Comparison of ENCODE assay signal across 23 cellular contexts in the genomic region with DNA sequence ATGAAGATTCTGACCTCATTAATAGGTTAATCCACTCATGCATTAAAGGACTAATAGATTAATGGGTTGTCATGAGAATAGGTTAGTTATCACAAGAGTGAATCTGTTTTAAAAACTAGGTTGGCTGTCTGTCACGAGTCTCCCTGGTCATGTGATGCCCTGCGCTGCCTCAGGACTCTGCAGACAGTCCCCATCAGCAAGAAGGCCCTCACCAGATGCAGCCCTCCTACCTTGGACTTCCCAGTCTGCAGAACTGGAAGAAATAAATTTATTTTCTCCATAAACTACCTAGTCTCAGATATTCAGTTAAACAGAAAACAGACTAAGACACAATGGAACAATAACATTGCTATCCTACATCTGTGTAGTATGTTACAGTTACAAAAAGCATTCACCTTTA.
"Had no signal": no experiment of that assay in that cellular context is flagged by ENCODE, and none has a peak within 500 bp of the region (broad histone marks: within the 10 kb centered on the region; RNA-seq: fewer than 3 reads in every experiment).

No MANE protein-coding gene starts in this region.

- H3K4me1 ChIP-seq: parathyroid adenoma, psoas muscle, sigmoid colon, stomach, thyroid gland, tibial nerve, upper lobe of left lung, vagina had no signal

- H3K4me2 ChIP-seq: neural progenitor cell had no signal

- H3K36me3 ChIP-seq: neural progenitor cell, ovary, right lobe of liver, sigmoid colon, stomach, thoracic aorta, thyroid gland, tibial nerve, upper lobe of left lung, vagina had no signal

- H3K9ac ChIP-seq: neural progenitor cell, parathyroid adenoma had no signal

- H3K9me3 ChIP-seq: ovary, psoas muscle, right lobe of liver, sigmoid colon, stomach, thoracic aorta, thyroid gland, tibial nerve, upper lobe of left lung, vagina had no signal

- H3K27ac ChIP-seq: neural progenitor cell, ovary, parathyroid adenoma, psoas muscle, right lobe of liver, sigmoid colon, stomach, thoracic aorta, thyroid gland, tibial nerve, upper lobe of left lung, vagina had no signal

- H3K4me3 ChIP-seq: neural progenitor cell, ovary, psoas muscle, right lobe of liver, sigmoid colon, stomach, thoracic aorta, thyroid gland, tibial nerve, upper lobe of left lung, vagina had no signal

- H3K79me2 ChIP-seq: parathyroid adenoma had no signal

- H2AFZ ChIP-seq: neural progenitor cell, parathyroid adenoma had no signal

- DNase-seq: occipital lobe; ovary; posterior cingulate gyrus; psoas muscle; right cardiac atrium; right lobe of liver; sigmoid colon; small intestine; stimulated activated CD4-positive, alpha-beta T cell treated with anti-CD3 and anti-CD28 coated beads, Interleukin-15, amount 100 ng/mL, for 24 hours; stimulated activated CD4-positive, alpha-beta T cell treated with anti-CD3 and anti-CD28 coated beads, Interleukin-2, amount 100 ng/mL, for 24 hours; stimulated activated CD4-positive, alpha-beta T cell treated with anti-CD3 and anti-CD28 coated beads, Interleukin-2, amount 100 ng/mL, for 48 hours; stimulated activated CD4-positive, alpha-beta T cell treated with anti-CD3 and anti-CD28 coated beads, Interleukin-4, amount 100 ng/mL, for 24 hours; stimulated activated naive B cell treated with anti-CD40 and anti-IgM and Interleukin-4, amounts not matched to agents 10 μg/mL and 1 μg/mL and 100 μg/mL, for 72 hours; stimulated activated naive CD4-positive, alpha-beta T cell treated with Interleukin-2 at 50 U/mL for 16 hours; stomach; thyroid gland; trophoblast cell; upper lobe of left lung had no signal

- H3K27me3 ChIP-seq: neural progenitor cell, ovary, right lobe of liver, sigmoid colon, stomach, thyroid gland, tibial nerve, upper lobe of left lung, vagina had no signal
